In genomic region chr11:6452219-6452618, GRCh38 we compare ENCODE assay signal across 22 cellular contexts. TPM values are rescaled to one million over a fixed set of nuclear protein-coding genes. Genes with fewer than 3 reads are reported as not detected.
"Had no signal": no experiment of that assay in that cellular context is flagged by ENCODE, and none has a peak within 500 bp of the region (broad histone marks: within the 10 kb centered on the region; RNA-seq: fewer than 3 reads in every experiment).

No MANE protein-coding gene starts in this region.

- ATAC-seq: activated CD8-positive, alpha-beta T cell treated with anti-CD3 and anti-CD28 coated beads, Interleukin-2, amount 10 ng/mL, durations not matched to agents 7 days and 5 days; effector memory CD8-positive, alpha-beta T cell; left lung; naive thymus-derived CD8-positive, alpha-beta T cell; stimulated activated effector memory CD8-positive, alpha-beta T cell treated with anti-CD3 and anti-CD28 coated beads, Interleukin-12 subunit alpha, Interleukin-12 subunit beta, amount 100 ng/mL, for 72 hours; stimulated activated naive CD8-positive, alpha-beta T cell treated with anti-CD3 and anti-CD28 coated beads, Interleukin-15, amount 100 ng/mL, for 72 hours had no signal

- H3K9me3 ChIP-seq: esophagus muscularis mucosa, left lung, prostate gland, suprapubic skin, upper lobe of left lung had no signal

- H3K27me3 ChIP-seq: dorsolateral prefrontal cortex, esophagus muscularis mucosa, hepatocyte, left lung, suprapubic skin, upper lobe of left lung had no signal

- DNase-seq: activated CD4-positive, alpha-beta T cell treated with anti-CD3 and anti-CD28 coated beads for 1 hour; activated CD4-positive, alpha-beta T cell treated with anti-CD3 and anti-CD28 coated beads, Interleukin-2, amount 50 U/mL, for 1 hour; activated CD8-positive, alpha-beta T cell treated with anti-CD3 and anti-CD28 coated beads, Interleukin-2, amount 10 ng/mL, durations not matched to agents 7 days and 5 days; activated gamma-delta T cell; dorsolateral prefrontal cortex; effector memory CD8-positive, alpha-beta T cell; foreskin melanocyte; immature natural killer cell; left lung; mammary epithelial cell; naive thymus-derived CD8-positive, alpha-beta T cell; stimulated activated CD4-positive, alpha-beta T cell treated with anti-CD3 and anti-CD28 coated beads, Interleukin-2, amount 100 ng/mL, for 24 hours; stimulated activated naive CD8-positive, alpha-beta T cell treated with anti-CD3 and anti-CD28 coated beads, Interleukin-15, amount 100 ng/mL, for 72 hours; T-helper 1 cell; upper lobe of left lung had no signal

- H3K4me1 ChIP-seq: esophagus muscularis mucosa, left lung, prostate gland, suprapubic skin, upper lobe of left lung had no signal

- H3K27ac ChIP-seq: dorsolateral prefrontal cortex, esophagus muscularis mucosa, hepatocyte, left lung, prostate gland, skin epidermis, suprapubic skin, upper lobe of left lung had no signal

- H3K4me3 ChIP-seq: dorsolateral prefrontal cortex, esophagus muscularis mucosa, hepatocyte, left lung, prostate gland, skin epidermis, suprapubic skin, upper lobe of left lung had no signal

RNA-seq across cellular contexts. Expression of gene HPX, which starts 11.4 kb away (rescaled TPM):
- total RNA-seq: activated CD8-positive, alpha-beta T cell treated with anti-CD3 and anti-CD28 coated beads, Interleukin-2, amount 10 ng/mL, durations not matched to agents 7 days and 5 days; activated T-helper 1 cell treated with anti-CD3 and anti-CD28 coated beads, Interleukin-12 subunit alpha, Interleukin-12 subunit beta, Interleukin-2, Interleukin-4 antibody, amounts not matched to agents 30 ng/mL and 10 ng/mL and 1 ng/mL, durations not matched to agents 14 hours and 24 hours and 36 hours had no signal
- polyA plus RNA-seq: immature natural killer cell; naive thymus-derived CD8-positive, alpha-beta T cell had no signal
